In genomic region chrX:154140206-154140605, GRCh38 we compare ENCODE assay signal across 34 cellular contexts. TPM values are rescaled to one million over a fixed set of nuclear protein-coding genes. Genes with fewer than 3 reads are reported as not detected.
"Had no signal": no experiment of that assay in that cellular context is flagged by ENCODE, and none has a peak within 500 bp of the region (broad histone marks: within the 10 kb centered on the region; RNA-seq: fewer than 3 reads in every experiment).

No MANE protein-coding gene starts in this region.

- H3K4me3 Mint-ChIP-seq: natural killer cell; nephron; neural progenitor cell; stimulated activated memory B cell treated with anti-CD40 and anti-IgM and Interleukin-4, amounts not matched to agents 10 μg/mL and 1 μg/mL and 100 μg/mL, for 72 hours; stimulated activated naive CD8-positive, alpha-beta T cell treated with anti-CD3 and anti-CD28 coated beads, Interleukin-15, amount 100 ng/mL, for 72 hours; type B pancreatic cell had no signal

- H3K4me3 ChIP-seq: neural progenitor cell, ovary, psoas muscle, right lobe of liver, skin epidermis, smooth muscle cell, spleen, suprapubic skin, testis, tibial artery, transverse colon, vagina had no signal

- H3K4me1 ChIP-seq: neural progenitor cell, parathyroid adenoma, psoas muscle, right lobe of liver, testis, tibial artery, transverse colon, vagina had no signal

- H3K9me3 ChIP-seq: ovary, psoas muscle, right lobe of liver, spleen, suprapubic skin, testis, tibial artery, transverse colon, vagina had no signal

- H3K36me3 ChIP-seq: neural progenitor cell, ovary, right lobe of liver, spleen, suprapubic skin, tibial artery, transverse colon, vagina had no signal

- H3K27me3 ChIP-seq: ovary, right lobe of liver, suprapubic skin, testis, tibial artery, transverse colon, vagina had no signal

- H3K4me1 Mint-ChIP-seq: neural progenitor cell had no signal

- DNase-seq: natural killer cell; occipital lobe; ovary; psoas muscle; right lobe of liver; spleen; stimulated activated CD4-positive, alpha-beta T cell treated with anti-CD3 and anti-CD28 coated beads, Interleukin-12 subunit alpha, Interleukin-12 subunit beta, amount 100 ng/mL, for 4 hours; stimulated activated CD4-positive, alpha-beta T cell treated with anti-CD3 and anti-CD28 coated beads, Interleukin-1b, Interleukin-23, amount 100 ng/mL, for 48 hours; stimulated activated CD4-positive, alpha-beta T cell treated with anti-CD3 and anti-CD28 coated beads, Interleukin-4, amount 100 ng/mL, for 1 hour; stimulated activated CD4-positive, alpha-beta T cell treated with anti-CD3 and anti-CD28 coated beads, Interleukin-4, amount 100 ng/mL, for 4 hours; stimulated activated CD8-positive, alpha-beta memory T cell treated with anti-CD3 and anti-CD28 coated beads, Interleukin-4, amount 100 ng/mL, for 48 hours; stimulated activated naive CD4-positive, alpha-beta T cell; stimulated activated naive CD8-positive, alpha-beta T cell treated with anti-CD3 and anti-CD28 coated beads, Interleukin-15, amount 100 ng/mL, for 72 hours; stimulated activated naive CD8-positive, alpha-beta T cell treated with anti-CD3 and anti-CD28 coated beads, Interleukin-15, Interleukin-2, amounts not matched to agents 100 U/mL and 50 U/mL, for 24 hours; substantia nigra; testis; tibial artery; transverse colon had no signal

- ATAC-seq: natural killer cell; psoas muscle; right cardiac atrium; right lobe of liver; stimulated activated memory B cell treated with anti-CD40 and anti-IgM and Interleukin-4, amounts not matched to agents 10 μg/mL and 1 μg/mL and 100 μg/mL, for 72 hours; stimulated activated naive CD8-positive, alpha-beta T cell treated with anti-CD3 and anti-CD28 coated beads, Interleukin-15, amount 100 ng/mL, for 72 hours; stimulated activated naive CD8-positive, alpha-beta T cell treated with anti-CD3 and anti-CD28 coated beads, Interleukin-15, Interleukin-2, amounts not matched to agents 100 U/mL and 50 U/mL, for 24 hours had no signal

- H3K27me3 Mint-ChIP-seq: stimulated activated memory B cell treated with anti-CD40 and anti-IgM and Interleukin-4, amounts not matched to agents 10 μg/mL and 1 μg/mL and 100 μg/mL, for 72 hours; stimulated activated naive CD8-positive, alpha-beta T cell treated with anti-CD3 and anti-CD28 coated beads, Interleukin-15, amount 100 ng/mL, for 72 hours had no signal

- H3K27ac Mint-ChIP-seq: nephron; neural progenitor cell; progenitor cell of endocrine pancreas; stimulated activated memory B cell treated with anti-CD40 and anti-IgM and Interleukin-4, amounts not matched to agents 10 μg/mL and 1 μg/mL and 100 μg/mL, for 72 hours; stimulated activated naive CD8-positive, alpha-beta T cell treated with anti-CD3 and anti-CD28 coated beads, Interleukin-15, amount 100 ng/mL, for 72 hours; type B pancreatic cell had no signal

- H3K9me3 Mint-ChIP-seq: natural killer cell; stimulated activated memory B cell treated with anti-CD40 and anti-IgM and Interleukin-4, amounts not matched to agents 10 μg/mL and 1 μg/mL and 100 μg/mL, for 72 hours; stimulated activated naive CD8-positive, alpha-beta T cell treated with anti-CD3 and anti-CD28 coated beads, Interleukin-15, amount 100 ng/mL, for 72 hours; type B pancreatic cell had no signal

- H3K27ac ChIP-seq: neural progenitor cell, ovary, parathyroid adenoma, psoas muscle, right lobe of liver, skin epidermis, spleen, suprapubic skin, testis, tibial artery, transverse colon, vagina had no signal

- H3K36me3 Mint-ChIP-seq: natural killer cell; neural progenitor cell; stimulated activated memory B cell treated with anti-CD40 and anti-IgM and Interleukin-4, amounts not matched to agents 10 μg/mL and 1 μg/mL and 100 μg/mL, for 72 hours; type B pancreatic cell had no signal

RNA-seq across cellular contexts. Expression of gene OPN1LW, which starts 3.8 kb away (rescaled TPM):
- total RNA-seq: natural killer cell, occipital lobe, osteoblast, ovary, progenitor cell of endocrine pancreas, psoas muscle, renal cortical epithelial cell, right cardiac atrium, right lobe of liver, smooth muscle cell, spleen, suprapubic skin, transverse colon, ureter, vagina had no signal
- polyA plus RNA-seq: neural cell, ovary, right cardiac atrium, smooth muscle cell, spleen, thymus had no signal

RNA-seq across cellular contexts. Expression of gene OPN1MW, which starts 42.2 kb away (rescaled TPM):
- total RNA-seq: natural killer cell, occipital lobe, osteoblast, ovary, progenitor cell of endocrine pancreas, psoas muscle, renal cortical epithelial cell, right cardiac atrium, right lobe of liver, smooth muscle cell, spleen, suprapubic skin, testis, transverse colon, ureter, vagina had no signal
- polyA plus RNA-seq: neural cell, ovary, psoas muscle, right cardiac atrium, smooth muscle cell, spleen had no signal
